8 cellular contexts compared by ENCODE assay signal in the genomic region with DNA sequence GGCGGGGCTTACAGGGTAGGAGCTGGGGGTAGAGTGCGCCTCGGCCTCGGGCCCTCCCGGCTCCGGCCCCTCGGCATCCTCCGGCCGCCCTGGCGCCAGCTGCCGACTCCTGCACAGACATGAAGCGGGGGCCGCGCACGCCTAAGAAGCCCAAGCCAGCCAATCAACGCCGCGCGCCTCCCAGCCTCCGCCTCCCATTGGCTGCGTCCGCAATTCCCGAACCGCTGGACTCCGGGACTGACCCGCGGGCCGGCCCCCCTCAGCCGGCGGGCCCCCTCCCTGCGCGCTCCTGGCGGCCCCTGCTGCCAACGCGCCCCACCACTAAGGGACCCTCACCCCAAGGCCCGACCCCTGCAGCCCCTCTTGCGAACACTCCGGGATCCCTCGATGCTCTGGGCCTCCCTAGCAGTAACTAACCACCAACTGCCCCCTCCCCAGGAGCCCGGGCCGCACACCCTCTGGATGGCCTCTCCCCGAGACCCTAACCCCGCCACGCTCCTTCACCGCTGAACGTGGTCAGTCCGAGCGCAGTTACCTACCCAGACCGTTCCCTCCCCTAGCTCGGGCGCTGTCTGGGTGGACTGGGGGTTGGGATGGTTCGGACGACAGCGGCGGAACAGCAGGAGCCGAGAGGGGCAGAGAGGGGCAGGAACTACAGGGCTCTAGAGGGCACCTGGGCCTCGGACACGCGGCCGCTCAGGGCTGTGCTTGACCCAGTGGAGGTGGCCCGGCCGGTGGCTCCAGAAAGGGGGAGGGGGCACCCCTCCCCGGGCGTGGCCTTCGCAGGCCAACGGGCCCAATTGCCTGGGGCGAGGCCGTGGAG. TPM values are rescaled to one million over a fixed set of nuclear protein-coding genes. Genes with fewer than 3 reads are reported as not detected.
DNase-seq lines count a peak whose midpoint lies in the region; ATAC-seq and TF ChIP-seq lines count a peak whose summit lies in the region.

No MANE protein-coding gene starts in this region.

- peaks cover 18 to 72% (median 44%) of the 10 kb centered on the region in 4 donors for H3K4me1 Mint-ChIP-seq in naive thymus-derived CD8-positive, alpha-beta T cell

- peak overlapping the region; percentile 99 to 100 for H3K27ac ChIP-seq in uterus

- peaks cover 33 to 86% (median 50%) of the 10 kb centered on the region in 5 donors for H3K27me3 Mint-ChIP-seq in naive thymus-derived CD8-positive, alpha-beta T cell

- DNase-seq in AML-193 (lab: John Stamatoyannopoulos, UW) (peak; percentile 26 to 44), GM13977 (ENCODE audit: low spot score) (peak; percentile 82), NCI-H2171 treated with DMSO at 0.1 percent for 48 hours (lab: John Stamatoyannopoulos, UW) (peak; percentile 66), fibroblast of villous mesenchyme (ENCODE audit: low read depth) (peak; percentile 93), uterus (peak; percentile 96 to 97), NK-92 (lab: John Stamatoyannopoulos, UW; ENCODE audit: unreplicated experiment) (no peak)
- DNase-seq in activated T-cell treated with anti-CD3 and anti-CD28 coated beads, Interleukin-2, amount 50 U/mL, for 48 hours: peak; percentile 58 to 65
- no peak for DNase-seq in naive thymus-derived CD8-positive, alpha-beta T cell

- H3K9me3 Mint-ChIP-seq in naive thymus-derived CD8-positive, alpha-beta T cell: no peaks in the 10 kb centered on the region

- TF ChIP-seq POLR2A in uterus (IDR thresholded peaks at IDR 0.05): peak; percentile 99 to 100

- peaks cover 0 to 18% of the 10 kb centered on the region in 2 donors for H3K4me1 ChIP-seq in uterus

- H3K9me3 ChIP-seq in uterus: no peaks in the 10 kb centered on the region

- in situ Hi-C loops in GM13977 (cut with MboI; ENCODE audit: low pct_unique_long_range_greater_than_20kb, low sequenced_read_pairs, unreplicated experiment): loop anchor here (25.0 kb wide), 1 partner anchor 401 kb away; no protein-coding TSS in a partner anchor

- no peak overlapping the region for H3K27ac Mint-ChIP-seq in naive thymus-derived CD8-positive, alpha-beta T cell

- POLR2A ChIA-PET in naive thymus-derived CD8-positive, alpha-beta T cell (lab: Charles Lee): no interaction called here

- no peaks in the 10 kb centered on the region for H3K36me3 ChIP-seq in uterus

- intact Hi-C loops in uterus (cut with DNase I; ENCODE audit: low total_unique reads): loop anchor here (5.0 kb wide), 1 partner anchor 311 kb away; no protein-coding TSS in a partner anchor

- H3K4me3 ChIP-seq in fibroblast of villous mesenchyme (ENCODE audit: low read depth, low read length) (peak overlapping the region; percentile 85), uterus (peak overlapping the region; percentile 56 to 98)

- H3K4me3 Mint-ChIP-seq in naive thymus-derived CD8-positive, alpha-beta T cell: peak overlapping the region; percentile 36 to 90 (median 86)

- no peaks in the 10 kb centered on the region for H3K36me3 Mint-ChIP-seq in naive thymus-derived CD8-positive, alpha-beta T cell

- TF ChIP-seq CTCF in GM13977 (IDR thresholded peaks at IDR 0.05; ENCODE audit: extremely low read depth, insufficient read depth, missing control alignments) (no peak), fibroblast of villous mesenchyme (IDR thresholded peaks at IDR 0.05; ENCODE audit: insufficient read depth, low read depth, low read length) (no peak), uterus (IDR thresholded peaks at IDR 0.05) (peak in 1 of 4 experiments; percentile 29)

- peak; percentile 15 to 31 for ATAC-seq in naive thymus-derived CD8-positive, alpha-beta T cell

- no peaks in the 10 kb centered on the region for H3K27me3 ChIP-seq in uterus

RNA-seq across cellular contexts. Expression of a gene that starts 5.0 kb away (rescaled TPM):
- total RNA-seq in fibroblast of villous mesenchyme (26.7 and 41.0 TPM in 2 replicates), uterus (100 to 1,000 TPM in 1 of 4 donors, 10 to 100 TPM in 3; 30.9 to 171 (median 52.5) TPM)
- total RNA-seq in naive thymus-derived CD8-positive, alpha-beta T cell: not detected
- polyA plus RNA-seq in naive thymus-derived CD8-positive, alpha-beta T cell: not detected

RNA-seq across cellular contexts. Expression of a gene that starts 21.3 kb away (rescaled TPM):
- total RNA-seq in fibroblast of villous mesenchyme (not detected in 2 replicates), uterus (not detected)
- not detected for total RNA-seq in naive thymus-derived CD8-positive, alpha-beta T cell
- polyA plus RNA-seq in naive thymus-derived CD8-positive, alpha-beta T cell: not detected

Comparison
In these comparisons a context has a peak if more than half of its experiments do, and no peak if none do; other contexts are left out.
1. DNase-seq: peak in AML-193 (2 of 2), GM13977 (single experiment), NCI-H2171 treated with DMSO at 0.1 percent for 48 hours (single experiment), activated T-cell treated with anti-CD3 and anti-CD28 coated beads, Interleukin-2, amount 50 U/mL, for 48 hours (2 of 2), fibroblast of villous mesenchyme (single experiment) and uterus (2 of 2); none in naive thymus-derived CD8-positive, alpha-beta T cell (0 of 10) and NK-92 (single experiment).
2. RNA of a gene that starts 5.0 kb away (total RNA-seq): 30.9 to 171 TPM in uterus and 26.7 to 41.0 TPM in fibroblast of villous mesenchyme; not detected in naive thymus-derived CD8-positive, alpha-beta T cell; every median in the first group is over 10 times any median in the second.